ENCODE assay signal across 8 cellular contexts in the genomic region with DNA sequence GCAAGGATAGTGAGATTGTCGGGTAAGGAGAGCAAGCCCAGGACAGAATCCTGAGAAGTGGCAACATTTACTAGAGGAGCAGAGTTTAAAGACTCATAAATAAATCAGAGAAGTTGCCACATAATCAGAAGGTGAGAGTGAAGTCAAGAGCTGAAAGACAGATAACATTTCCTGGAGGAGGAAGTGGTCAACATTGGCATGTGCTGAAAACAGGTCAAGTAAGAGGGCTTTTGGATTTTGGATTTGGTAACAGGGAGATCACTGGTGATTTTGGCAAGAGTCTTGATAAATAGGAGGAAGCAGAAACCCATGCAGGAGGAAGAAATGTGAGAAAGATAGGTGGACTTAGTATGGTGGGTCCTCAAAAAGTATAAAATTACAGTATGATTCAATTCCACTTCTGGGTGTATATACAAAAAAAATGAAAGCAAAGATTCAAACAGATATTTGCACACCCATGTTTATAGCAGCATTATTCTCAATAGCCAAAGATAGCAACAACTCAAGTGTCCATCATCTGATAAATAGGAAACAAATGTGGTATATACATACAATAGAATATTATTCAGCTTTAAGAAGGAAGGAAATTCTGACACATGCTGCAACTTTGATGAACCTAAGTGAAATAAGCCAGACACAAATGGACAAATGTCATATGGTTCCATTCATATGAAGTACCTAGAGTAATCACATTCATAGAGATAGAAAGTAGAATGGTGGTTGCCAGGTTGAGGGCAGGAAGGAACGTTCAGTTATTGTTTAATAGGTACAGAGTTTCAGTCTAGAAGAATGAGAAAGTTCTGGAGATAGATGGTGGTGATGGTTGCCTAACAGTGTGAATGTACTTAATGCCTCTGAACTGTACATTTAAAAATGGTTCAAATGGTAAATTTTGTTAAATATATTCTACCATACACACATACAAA. TPM values are rescaled to one million over a fixed set of nuclear protein-coding genes. Genes with fewer than 3 reads are reported as not detected.
A peak's percentile ranks its signal among the peaks of the same experiment; 100 is the strongest.
DNase-seq lines count a peak whose midpoint lies in the region; ATAC-seq, FAIRE-seq and TF ChIP-seq lines count a peak whose summit lies in the region.

No MANE protein-coding gene starts in this region.

- TF ChIP-seq POLR2A in GM12892 (IDR thresholded peaks at IDR 0.05; ENCODE audit: low read depth, low read length) (no peak), H54 (IDR thresholded peaks at IDR 0.05; ENCODE audit: low read depth, low read length) (no peak), gastroesophageal sphincter (IDR thresholded peaks at IDR 0.05) (no peak)

- no peak overlapping the region for H3K27ac ChIP-seq in gastroesophageal sphincter

- H3K4me3 ChIP-seq in fibroblast of pulmonary artery (replicated peaks; ENCODE audit: low read depth, low read length) (no peak overlapping the region), gastroesophageal sphincter (no peak overlapping the region)

- DNase-seq in GM12892 (ENCODE audit: insufficient read length) (no peak), H54 (ENCODE audit: insufficient read length, low spot score) (no peak), MV-4-11 (lab: John Stamatoyannopoulos, UW) (peak; percentile 78), fibroblast of pulmonary artery (ENCODE audit: low read depth) (peak; percentile 58), NCI-H2171 (lab: John Stamatoyannopoulos, UW) (no peak), NCI-H446 (lab: John Stamatoyannopoulos, UW) (no peak)

- H3K9me3 ChIP-seq in gastroesophageal sphincter = no peaks in the 10 kb centered on the region

- peaks cover 0 to 22% (median 0%) of the 10 kb centered on the region in 3 donors for H3K4me1 ChIP-seq in gastroesophageal sphincter

- no peaks in the 10 kb centered on the region for H3K36me3 ChIP-seq in gastroesophageal sphincter

- 70 to 79% methylated on average over 2 of the region's 2 CpGs for WGBS in gastroesophageal sphincter (ENCODE audit: low coverage in 1 of 2), 2 donors

- TF ChIP-seq EP300 in gastroesophageal sphincter (IDR thresholded peaks at IDR 0.05) = no peak

- ATAC-seq in gastroesophageal sphincter (no peak), HG03039 (IDR thresholded peaks at IDR 0.05; ENCODE audit: unreplicated experiment) (no peak)

- no peaks in the 10 kb centered on the region for H3K27me3 ChIP-seq in gastroesophageal sphincter

- FAIRE-seq in GM12892 (lab: Jason Lieb, UNC) = peak; percentile 82
- peak; percentile 68 for FAIRE-seq in H54 (lab: Jason Lieb, UNC)

- TF ChIP-seq CTCF in fibroblast of pulmonary artery (IDR thresholded peaks at IDR 0.05; ENCODE audit: low read length, missing control alignments) (no peak), gastroesophageal sphincter (IDR thresholded peaks at IDR 0.05) (no peak)

RNA-seq across cellular contexts. Expression of gene MBNL1, which starts 27.3 kb away (rescaled TPM):
- 140 TPM for polyA plus RNA-seq in GM12892 (2012; ENCODE audit: missing spikeins)
- total RNA-seq in gastroesophageal sphincter = 100 to 1,000 TPM; 623 to 745 (median 684) TPM

Comparison
In these comparisons a context has a peak if more than half of its experiments do, and no peak if none do; other contexts are left out.
1. DNase-seq: peak in MV-4-11 (single experiment) and fibroblast of pulmonary artery (single experiment); none in GM12892 (single experiment), H54 (single experiment), NCI-H2171 (single experiment) and NCI-H446 (0 of 2).